In genomic region chr5:179818746-179819295, GRCh38 we compare ENCODE assay signal across 8 cellular contexts. TPM values are rescaled to one million over a fixed set of nuclear protein-coding genes. Genes with fewer than 3 reads are reported as not detected.
DNase-seq lines count a peak whose midpoint lies in the region; ATAC-seq lines count a peak whose summit lies in the region.

No MANE protein-coding gene starts in this region.

- CTCF ChIA-PET in activated CD8-positive, alpha-beta T cell treated with anti-CD3 and anti-CD28 coated beads, Interleukin-2, amount 10 ng/mL, durations not matched to agents 7 days and 5 days (lab: Charles Lee): interaction anchor here (2.2 to 3.0 kb wide), 2 partner anchors 17 to 24 kb away, joined by 13 to 18 read pairs; partner anchors contain the start of gene LTC4S

- H3K4me3 Mint-ChIP-seq in activated CD8-positive, alpha-beta T cell treated with anti-CD3 and anti-CD28 coated beads, Interleukin-2, amount 10 ng/mL, durations not matched to agents 7 days and 5 days: peak overlapping the region; percentile 74

- peaks cover 27% of the 10 kb centered on the region for H3K36me3 Mint-ChIP-seq in activated CD8-positive, alpha-beta T cell treated with anti-CD3 and anti-CD28 coated beads, Interleukin-2, amount 10 ng/mL, durations not matched to agents 7 days and 5 days (ENCODE audit: low read depth)

- ATAC-seq in GM18508 (IDR thresholded peaks at IDR 0.05; ENCODE audit: insufficient read depth, unreplicated experiment) (peak; percentile 53), HG02970 (IDR thresholded peaks at IDR 0.05; ENCODE audit: low FRiP score, unreplicated experiment) (peak; percentile 51)
- ATAC-seq in activated CD8-positive, alpha-beta T cell treated with anti-CD3 and anti-CD28 coated beads, Interleukin-2, amount 10 ng/mL, durations not matched to agents 7 days and 5 days: peak; percentile 43

- H3K27me3 Mint-ChIP-seq in activated CD8-positive, alpha-beta T cell treated with anti-CD3 and anti-CD28 coated beads, Interleukin-2, amount 10 ng/mL, durations not matched to agents 7 days and 5 days (ENCODE audit: low read depth): no peaks in the 10 kb centered on the region

- peak; percentile 99 for DNase-seq in A172 (ENCODE audit: low spot score)
- DNase-seq in NCI-H2227 treated with DMSO at 0.1 percent for 48 hours (lab: John Stamatoyannopoulos, UW): peak; percentile 21
- DNase-seq in activated CD8-positive, alpha-beta T cell treated with anti-CD3 and anti-CD28 coated beads, Interleukin-2, amount 10 ng/mL, durations not matched to agents 7 days and 5 days: peak; percentile 89
- peak; percentile 74 for DNase-seq in ecto neural progenitor cell (ENCODE audit: low spot score)
- peak; percentile 98 to 99 for DNase-seq in lung microvascular endothelial cell (ENCODE audit: low read depth in 2 of 2)
- DNase-seq in stimulated activated CD4-positive, alpha-beta T cell treated with anti-CD3 and anti-CD28 coated beads, TNF-alpha, amount 100 ng/mL, for 4 hours (ENCODE audit: low read depth in 3 of 3): peak in 2 of 3 experiments; percentile 58 to 71

- no peaks in the 10 kb centered on the region for H3K9me3 Mint-ChIP-seq in activated CD8-positive, alpha-beta T cell treated with anti-CD3 and anti-CD28 coated beads, Interleukin-2, amount 10 ng/mL, durations not matched to agents 7 days and 5 days (ENCODE audit: insufficient read depth)

- POLR2A ChIA-PET in activated CD8-positive, alpha-beta T cell treated with anti-CD3 and anti-CD28 coated beads, Interleukin-2, amount 10 ng/mL, durations not matched to agents 7 days and 5 days (lab: Charles Lee): interaction anchor here (0.7 to 3.6 kb wide), 6 partner anchors 13 to 196 kb away, joined by 3 to 29 read pairs (median 9); partner anchors contain the start of genes CANX and HNRNPH1

- peaks cover 51% of the 10 kb centered on the region for H3K4me1 Mint-ChIP-seq in activated CD8-positive, alpha-beta T cell treated with anti-CD3 and anti-CD28 coated beads, Interleukin-2, amount 10 ng/mL, durations not matched to agents 7 days and 5 days (ENCODE audit: low read depth)

- H3K27ac Mint-ChIP-seq in activated CD8-positive, alpha-beta T cell treated with anti-CD3 and anti-CD28 coated beads, Interleukin-2, amount 10 ng/mL, durations not matched to agents 7 days and 5 days: peak overlapping the region; percentile 86

RNA-seq across cellular contexts. Expression of gene SQSTM1, which starts 1.9 kb away (rescaled TPM):
- 2,241 and 2,527 TPM in 2 replicates for total RNA-seq in A172 (2014; rRNA removed; shearing (Covaris generic))
- total RNA-seq in activated CD8-positive, alpha-beta T cell treated with anti-CD3 and anti-CD28 coated beads, Interleukin-2, amount 10 ng/mL, durations not matched to agents 7 days and 5 days: 100 to 1,000 TPM in 1 of 2 experiments, 10 to 100 TPM in 1; 100.0 to 102 TPM
- 407 and 548 TPM in 2 replicates for total RNA-seq in lung microvascular endothelial cell

RNA-seq across cellular contexts. Expression of gene MGAT4B, which starts 12.2 kb away (rescaled TPM):
- 352 and 377 TPM in 2 replicates for total RNA-seq in A172 (2014; rRNA removed; shearing (Covaris generic))
- 100 to 1,000 TPM in 1 of 2 experiments, 10 to 100 TPM in 1; 85.9 to 103 TPM for total RNA-seq in activated CD8-positive, alpha-beta T cell treated with anti-CD3 and anti-CD28 coated beads, Interleukin-2, amount 10 ng/mL, durations not matched to agents 7 days and 5 days
- 104 and 132 TPM in 2 replicates for total RNA-seq in lung microvascular endothelial cell

RNA-seq across cellular contexts. Expression of gene LTC4S, which starts 25.0 kb away (rescaled TPM):
- 8.6 and 13.4 TPM in 2 replicates for total RNA-seq in A172 (2014; rRNA removed; shearing (Covaris generic))
- total RNA-seq in activated CD8-positive, alpha-beta T cell treated with anti-CD3 and anti-CD28 coated beads, Interleukin-2, amount 10 ng/mL, durations not matched to agents 7 days and 5 days: 1 to 10 TPM; 3.7 to 3.8 TPM
- total RNA-seq in lung microvascular endothelial cell: 0.44 and 0.79 TPM in 2 replicates

RNA-seq across cellular contexts. Expression of gene MRNIP, which starts 39.8 kb away (rescaled TPM):
- total RNA-seq in A172 (2014; rRNA removed; shearing (Covaris generic)): 11.9 and 15.9 TPM in 2 replicates
- 10 to 100 TPM; 16.1 to 17.1 TPM for total RNA-seq in activated CD8-positive, alpha-beta T cell treated with anti-CD3 and anti-CD28 coated beads, Interleukin-2, amount 10 ng/mL, durations not matched to agents 7 days and 5 days
- 3.9 and 7.9 TPM in 2 replicates for total RNA-seq in lung microvascular endothelial cell

Comparison
In these comparisons a context has a peak if more than half of its experiments do, and no peak if none do; other contexts are left out.
1. Peak in every context shown above with its lines: DNase-seq and ATAC-seq.
2. DNase-seq: peak in every context shown above with its lines; median percentile 99 in A172; 98 in lung microvascular endothelial cell; 89 in activated CD8-positive, alpha-beta T cell treated with anti-CD3 and anti-CD28 coated beads, Interleukin-2, amount 10 ng/mL, durations not matched to agents 7 days and 5 days; 74 in ecto neural progenitor cell; 64 in stimulated activated CD4-positive, alpha-beta T cell treated with anti-CD3 and anti-CD28 coated beads, TNF-alpha, amount 100 ng/mL, for 4 hours; 21 in NCI-H2227 treated with DMSO at 0.1 percent for 48 hours.